16 cellular contexts compared by ENCODE assay signal in the genomic region with DNA sequence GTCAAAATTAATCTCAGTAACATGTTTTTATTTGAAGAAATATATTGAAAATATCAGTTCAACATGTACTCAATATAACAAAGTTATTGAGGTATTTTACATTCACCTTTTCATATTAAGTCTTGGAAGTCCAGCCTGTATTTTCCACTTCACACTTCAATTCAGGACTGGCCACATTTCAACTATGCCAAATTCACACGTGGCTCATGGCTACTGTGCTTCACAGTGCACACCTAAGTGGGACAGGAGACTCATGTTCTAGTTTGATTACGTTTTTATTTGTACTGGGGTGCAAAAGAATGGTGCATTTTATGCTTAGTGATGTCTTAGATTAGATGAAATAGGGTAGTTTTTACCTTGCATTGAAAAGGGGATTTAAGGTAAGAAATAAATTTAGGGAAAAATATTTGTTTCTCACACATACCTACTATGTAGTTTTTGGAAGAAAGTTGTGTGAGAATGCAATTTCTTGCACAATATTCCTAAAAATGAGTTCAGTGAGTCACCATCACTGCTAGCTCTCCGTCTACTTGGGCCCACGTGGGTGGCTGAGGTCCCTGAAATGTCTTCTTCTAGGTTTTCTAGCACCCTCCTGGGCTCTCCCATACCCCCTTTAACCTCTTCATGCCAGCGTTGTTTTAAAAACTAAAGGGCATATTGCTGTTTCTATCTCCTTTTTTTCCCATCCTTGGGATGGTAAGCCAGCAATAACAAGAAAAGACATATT.
"Had no signal": no experiment of that assay in that cellular context is flagged by ENCODE, and none has a peak within 500 bp of the region (broad histone marks: within the 10 kb centered on the region; RNA-seq: fewer than 3 reads in every experiment).

No MANE protein-coding gene starts in this region.

- H3K36me3 ChIP-seq: heart left ventricle, sigmoid colon, suprapubic skin, transverse colon had no signal

- H3K4me3 Mint-ChIP-seq: naive thymus-derived CD4-positive, alpha-beta T cell; nephron progenitor cell had no signal

- H3K27me3 ChIP-seq: heart left ventricle, sigmoid colon, suprapubic skin, transverse colon had no signal

- H3K9me3 Mint-ChIP-seq: naive thymus-derived CD4-positive, alpha-beta T cell had no signal

- H3K4me1 Mint-ChIP-seq: naive thymus-derived CD4-positive, alpha-beta T cell had no signal

- H3K9me3 ChIP-seq: heart left ventricle, sigmoid colon, suprapubic skin, transverse colon had no signal

- H3K27ac Mint-ChIP-seq: naive thymus-derived CD4-positive, alpha-beta T cell; nephron progenitor cell had no signal

- H3K4me3 ChIP-seq: dorsolateral prefrontal cortex, heart left ventricle, sigmoid colon, skin epidermis, suprapubic skin, transverse colon had no signal

- H3K4me1 ChIP-seq: heart left ventricle, sigmoid colon, suprapubic skin, transverse colon had no signal

- DNase-seq: cortex of kidney; dorsolateral prefrontal cortex; effector CD8-positive, alpha-beta T cell; heart left ventricle; hippocampal formation; kidney glomerular epithelial cell; mammary epithelial cell; naive thymus-derived CD4-positive, alpha-beta T cell; nephron progenitor cell; posterior cingulate gyrus; sigmoid colon; stimulated activated CD4-positive, alpha-beta T cell treated with anti-CD3 and anti-CD28 coated beads, Interleukin-12 subunit alpha, Interleukin-12 subunit beta, amount 100 ng/mL, for 4 hours; stimulated activated naive CD4-positive, alpha-beta T cell treated with Interleukin-2 at 50 U/mL for 16 hours; transverse colon had no signal

- H3K27ac ChIP-seq: heart left ventricle, sigmoid colon, skin epidermis, suprapubic skin, transverse colon had no signal

- H3K36me3 Mint-ChIP-seq: naive thymus-derived CD4-positive, alpha-beta T cell had no signal
